ENCODE assay signal across 9 cellular contexts in the genomic region with DNA sequence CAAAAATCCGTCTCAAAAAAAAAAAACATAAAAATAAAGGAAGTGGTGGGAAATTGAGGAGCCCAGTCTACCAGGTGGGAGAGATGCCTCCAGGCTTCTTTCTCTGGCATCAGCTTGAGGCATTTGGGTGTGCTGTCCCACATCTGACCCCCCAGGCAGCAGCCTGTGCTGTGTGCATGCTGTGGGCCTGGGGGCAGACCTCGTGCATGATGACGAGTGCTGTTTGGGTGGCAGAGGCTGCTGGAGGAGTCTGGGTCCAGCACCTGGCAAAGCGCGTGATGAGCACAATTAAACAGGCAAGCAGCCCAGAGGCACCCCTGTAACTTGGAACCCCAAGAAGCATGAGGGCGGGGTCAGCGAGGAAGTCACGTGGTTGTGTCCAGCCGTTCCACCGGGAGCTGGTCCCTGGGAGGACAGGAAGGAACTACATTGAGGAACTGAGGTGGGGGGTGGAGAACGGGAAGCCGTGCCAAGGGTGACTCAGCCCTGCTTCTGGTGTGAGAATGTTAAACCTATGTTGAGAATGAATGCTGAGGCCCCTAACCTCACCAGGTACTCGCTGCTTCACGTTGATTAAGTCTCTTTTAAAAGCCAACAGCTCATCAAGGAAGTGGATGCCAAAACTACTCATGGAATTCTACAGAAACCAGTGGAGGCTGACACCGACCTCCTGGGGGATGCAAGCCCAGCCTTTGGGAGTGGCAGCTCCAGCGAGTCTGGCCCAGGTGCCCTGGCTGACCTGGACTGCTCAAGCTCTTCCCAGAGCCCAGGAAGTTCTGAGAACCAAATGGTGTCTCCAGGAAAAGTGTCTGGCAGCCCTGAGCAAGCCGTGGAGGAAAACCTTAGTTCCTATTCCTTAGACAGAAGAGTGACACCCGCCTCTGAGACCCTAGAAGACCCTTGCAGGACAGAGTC. TPM values are rescaled to one million over a fixed set of nuclear protein-coding genes. Genes with fewer than 3 reads are reported as not detected.
DNase-seq lines count a peak whose midpoint lies in the region; ATAC-seq and TF ChIP-seq lines count a peak whose summit lies in the region.
"Had no signal": no experiment of that assay in that cellular context is flagged by ENCODE, and none has a peak within 500 bp of the region (broad histone marks: within the 10 kb centered on the region; RNA-seq: fewer than 3 reads in every experiment).

No MANE protein-coding gene starts in this region.

- H3K27ac ChIP-seq in ascending aorta (no peak overlapping the region), vagina (peak overlapping the region; percentile 59)

- no peaks in the 10 kb centered on the region for H3K9me3 Mint-ChIP-seq in activated T-cell treated with anti-CD3 and anti-CD28 coated beads, Interleukin-2, amount 50 U/mL, for 24 hours
- no peaks in the 10 kb centered on the region for H3K9me3 Mint-ChIP-seq in activated T-cell treated with anti-CD3 and anti-CD28 coated beads, Interleukin-2, amount 50 U/mL, for 72 hours

- H3K4me1 ChIP-seq in ascending aorta = no peaks in the 10 kb centered on the region
- peaks cover 24% of the 10 kb centered on the region for H3K4me1 ChIP-seq in vagina

- peaks cover 79% of the 10 kb centered on the region for H3K4me1 Mint-ChIP-seq in activated T-cell treated with anti-CD3 and anti-CD28 coated beads, Interleukin-2, amount 50 U/mL, for 24 hours (ENCODE audit: low read depth)
- H3K4me1 Mint-ChIP-seq in activated T-cell treated with anti-CD3 and anti-CD28 coated beads, Interleukin-2, amount 50 U/mL, for 72 hours (ENCODE audit: low read depth) = peaks cover 91% of the 10 kb centered on the region

- no peaks in the 10 kb centered on the region for H3K9me3 ChIP-seq in ascending aorta
- H3K9me3 ChIP-seq in vagina = no peaks in the 10 kb centered on the region

- H3K27me3 ChIP-seq in ascending aorta (no peaks in the 10 kb centered on the region), vagina (no peaks in the 10 kb centered on the region)

- intact Hi-C loops in ascending aorta (cut with DNase I) = loop anchor here (10.0 kb wide), 1 partner anchor 687 kb away; a partner anchor contains a TSS
- intact Hi-C loops in vagina (cut with DNase I) = loop anchor here (2.0 kb wide), 1 partner anchor 29 kb away; no protein-coding TSS in a partner anchor

- TF ChIP-seq POLR2A in vagina (IDR thresholded peaks at IDR 0.05) = no peak

- H3K4me3 Mint-ChIP-seq in activated T-cell treated with anti-CD3 and anti-CD28 coated beads, Interleukin-2, amount 50 U/mL, for 24 hours = no peak overlapping the region
- no peak overlapping the region for H3K4me3 Mint-ChIP-seq in activated T-cell treated with anti-CD3 and anti-CD28 coated beads, Interleukin-2, amount 50 U/mL, for 72 hours
- H3K4me3 Mint-ChIP-seq: B cell had no signal

- no peaks in the 10 kb centered on the region for H3K27me3 Mint-ChIP-seq in activated T-cell treated with anti-CD3 and anti-CD28 coated beads, Interleukin-2, amount 50 U/mL, for 24 hours
- no peaks in the 10 kb centered on the region for H3K27me3 Mint-ChIP-seq in activated T-cell treated with anti-CD3 and anti-CD28 coated beads, Interleukin-2, amount 50 U/mL, for 72 hours (ENCODE audit: low read depth)
- H3K27me3 Mint-ChIP-seq: B cell had no signal

- no peak for TF ChIP-seq CTCF in ascending aorta (IDR thresholded peaks at IDR 0.05)
- no peak for TF ChIP-seq CTCF in vagina (IDR thresholded peaks at IDR 0.05)

- H3K36me3 ChIP-seq in ascending aorta = peaks cover 0 to 8% of the 10 kb centered on the region in 2 donors
- no peaks in the 10 kb centered on the region for H3K36me3 ChIP-seq in vagina

- ATAC-seq in activated T-cell treated with anti-CD3 and anti-CD28 coated beads, Interleukin-2, amount 50 U/mL, for 72 hours (replicated peaks in 1 of 2) = no peak
- no peak for ATAC-seq in GM18520 (IDR thresholded peaks at IDR 0.05; ENCODE audit: unreplicated experiment)

- peaks cover 97% of the 10 kb centered on the region for H3K36me3 Mint-ChIP-seq in activated T-cell treated with anti-CD3 and anti-CD28 coated beads, Interleukin-2, amount 50 U/mL, for 24 hours (ENCODE audit: low read depth)
- H3K36me3 Mint-ChIP-seq in activated T-cell treated with anti-CD3 and anti-CD28 coated beads, Interleukin-2, amount 50 U/mL, for 72 hours (ENCODE audit: insufficient read depth in 2 of 2) = peaks cover 27 to 59% of the 10 kb centered on the region in 2 donors

- H3K4me3 ChIP-seq in ascending aorta = no peak overlapping the region
- H3K4me3 ChIP-seq in vagina = peak overlapping the region in 1 of 2 donors; percentile 4

- peak overlapping the region; percentile 58 for H3K27ac Mint-ChIP-seq in activated T-cell treated with anti-CD3 and anti-CD28 coated beads, Interleukin-2, amount 50 U/mL, for 24 hours
- no peak overlapping the region for H3K27ac Mint-ChIP-seq in activated T-cell treated with anti-CD3 and anti-CD28 coated beads, Interleukin-2, amount 50 U/mL, for 72 hours

- DNase-seq in activated T-cell treated with anti-CD3 and anti-CD28 coated beads, Interleukin-2, amount 50 U/mL, for 24 hours = no peak
- DNase-seq in activated T-cell treated with anti-CD3 and anti-CD28 coated beads, Interleukin-2, amount 50 U/mL, for 72 hours = no peak
- DNase-seq in ascending aorta (ENCODE audit: low spot score in 2 of 2) (peak; percentile 34 to 78), iris pigment epithelial cell (ENCODE audit: low read depth) (peak; percentile 84), vagina (ENCODE audit: extremely low spot score in 2 of 2) (no peak), iPS-NIHi11 (ENCODE audit: low spot score) (no peak), NCI-H128 (lab: John Stamatoyannopoulos, UW; ENCODE audit: unreplicated experiment) (no peak)

RNA-seq across cellular contexts. Expression of a gene that starts 6.1 kb away (rescaled TPM):
- total RNA-seq in activated T-cell treated with anti-CD3 and anti-CD28 coated beads, Interleukin-2, amount 50 U/mL, for 72 hours = 100 to 1,000 TPM; 172 to 206 TPM
- total RNA-seq in ascending aorta (2.7 TPM), vagina (16.0 TPM)

RNA-seq across cellular contexts. Expression of a gene that starts 6.3 kb away (rescaled TPM):
- 10 to 100 TPM; 20.4 to 22.1 TPM for total RNA-seq in activated T-cell treated with anti-CD3 and anti-CD28 coated beads, Interleukin-2, amount 50 U/mL, for 72 hours
- total RNA-seq in ascending aorta (192 TPM), vagina (50.6 TPM)

RNA-seq across cellular contexts. Expression of a gene that starts 15.3 kb away (rescaled TPM):
- 10 to 100 TPM; 56.4 to 63.1 TPM for total RNA-seq in activated T-cell treated with anti-CD3 and anti-CD28 coated beads, Interleukin-2, amount 50 U/mL, for 72 hours
- total RNA-seq in ascending aorta = 218 TPM
- total RNA-seq in vagina = 49.6 TPM

RNA-seq across cellular contexts. Expression of a gene that starts 43.3 kb away (rescaled TPM):
- 1 to 10 TPM; 1.4 to 4.0 TPM for total RNA-seq in activated T-cell treated with anti-CD3 and anti-CD28 coated beads, Interleukin-2, amount 50 U/mL, for 72 hours
- not detected for total RNA-seq in ascending aorta
- 13.8 TPM for total RNA-seq in vagina

Comparison
In these comparisons a context has a peak if more than half of its experiments do, and no peak if none do; other contexts are left out.
1. DNase-seq: peak in ascending aorta (2 of 2) and iris pigment epithelial cell (single experiment); none in activated T-cell treated with anti-CD3 and anti-CD28 coated beads, Interleukin-2, amount 50 U/mL, for 24 hours (single experiment), activated T-cell treated with anti-CD3 and anti-CD28 coated beads, Interleukin-2, amount 50 U/mL, for 72 hours (0 of 2), vagina (0 of 2), iPS-NIHi11 (single experiment) and NCI-H128 (single experiment).
2. RNA of a gene that starts 6.1 kb away (total RNA-seq): 172 to 206 TPM in activated T-cell treated with anti-CD3 and anti-CD28 coated beads, Interleukin-2, amount 50 U/mL, for 72 hours; 16.0 TPM in vagina (single experiment) and 2.7 TPM in ascending aorta (single experiment); every median in the first group is over 10 times any median in the second.